Comparison of ENCODE assay signal across 7 cellular contexts in genomic region chr17:50550661-50551432, GRCh38. TPM values are rescaled to one million over a fixed set of nuclear protein-coding genes. Genes with fewer than 3 reads are reported as not detected.
A peak's percentile ranks its signal among the peaks of the same experiment; 100 is the strongest.
DNase-seq lines count a peak whose midpoint lies in the region; ATAC-seq and TF ChIP-seq lines count a peak whose summit lies in the region.

No MANE protein-coding gene starts in this region.

- peaks cover 6% of the 10 kb centered on the region for H3K4me1 ChIP-seq in smooth muscle cell (ENCODE audit: low read depth)

- H3K9ac ChIP-seq in smooth muscle cell (ENCODE audit: low read depth), result no peak overlapping the region

- H3K36me3 ChIP-seq in smooth muscle cell (ENCODE audit: low read depth), result no peaks in the 10 kb centered on the region

- H3K27ac ChIP-seq in smooth muscle cell (ENCODE audit: low read depth), result no peak overlapping the region

- no peak overlapping the region for H2AFZ ChIP-seq in smooth muscle cell (ENCODE audit: low read depth)

- WGBS in smooth muscle cell (ENCODE audit: low lambda C conversion rate), result 55% methylated on average over 32 of the region's 32 CpGs

- H3K4me3 ChIP-seq in GM12865 (ENCODE audit: low read depth, low read length), result no peak overlapping the region
- no peak overlapping the region for H3K4me3 ChIP-seq in smooth muscle cell

- peak; percentile 47 for DNase-seq in GM12865 (ENCODE audit: low read depth)
- peak; percentile 30 for DNase-seq in NCI-H2107 (lab: John Stamatoyannopoulos, UW)
- peak in 55 of 58 donors; percentile 13 to 82 (median 62) for DNase-seq in anterior cingulate cortex (lab: John Stamatoyannopoulos, UW)
- peak in 47 of 51 donors; percentile 9 to 86 (median 65) for DNase-seq in hypothalamus (lab: John Stamatoyannopoulos, UW)
- peak; percentile 19 for DNase-seq in smooth muscle cell (lab: John Stamatoyannopoulos, UW; ENCODE audit: unreplicated experiment)
- DNase-seq in OCI-M2 (lab: John Stamatoyannopoulos, UW; ENCODE audit: unreplicated experiment), result no peak

- H3K9me3 ChIP-seq in smooth muscle cell (replicated peaks; ENCODE audit: low read depth), result no peaks in the 10 kb centered on the region

- H3K79me2 ChIP-seq in smooth muscle cell (ENCODE audit: low read depth), result no peaks in the 10 kb centered on the region

- no peaks in the 10 kb centered on the region for H3K27me3 ChIP-seq in smooth muscle cell (ENCODE audit: low read depth)

- no peaks in the 10 kb centered on the region for H3F3A ChIP-seq in smooth muscle cell (ENCODE audit: low read depth)

- TF ChIP-seq CTCF in GM12865 (IDR thresholded peaks at IDR 0.05; ENCODE audit: insufficient read depth, low read depth, low read length, missing control alignments), result peak; percentile 34
- peak; percentile 75 for TF ChIP-seq CTCF in smooth muscle cell (IDR thresholded peaks at IDR 0.05; ENCODE audit: borderline replicate concordance, insufficient read depth, poor library complexity, severe bottlenecking)

- ATAC-seq in HG03442 (IDR thresholded peaks at IDR 0.05; ENCODE audit: unreplicated experiment), result no peak

- H4K20me1 ChIP-seq in smooth muscle cell (ENCODE audit: low read depth), result no peaks in the 10 kb centered on the region

- H3K4me2 ChIP-seq in smooth muscle cell, result no peak overlapping the region

RNA-seq across cellular contexts. Expression of gene SPATA20, which starts 3.9 kb away (rescaled TPM):
- total RNA-seq in smooth muscle cell, result 62.7 and 107 TPM in 2 replicates
- polyA plus RNA-seq in smooth muscle cell, result 61.0 and 64.2 TPM in 2 replicates

RNA-seq across cellular contexts. Expression of gene CACNA1G, which starts 9.7 kb away (rescaled TPM):
- 1.6 and 2.0 TPM in 2 replicates for total RNA-seq in smooth muscle cell
- polyA plus RNA-seq in smooth muscle cell, result 1.5 and 1.7 TPM in 2 replicates

RNA-seq across cellular contexts. Expression of gene EPN3, which starts 18.3 kb away (rescaled TPM):
- 3.9 and 6.3 TPM in 2 replicates for total RNA-seq in smooth muscle cell
- polyA plus RNA-seq in smooth muscle cell, result 5.1 and 7.6 TPM in 2 replicates

RNA-seq across cellular contexts. Expression of gene MYCBPAP, which starts 42.6 kb away (rescaled TPM):
- total RNA-seq in smooth muscle cell, result 0.18 and 0.90 TPM in 2 replicates
- 0.97 and 1.4 TPM in 2 replicates for polyA plus RNA-seq in smooth muscle cell
